19 cellular contexts compared by ENCODE assay signal in the genomic region with DNA sequence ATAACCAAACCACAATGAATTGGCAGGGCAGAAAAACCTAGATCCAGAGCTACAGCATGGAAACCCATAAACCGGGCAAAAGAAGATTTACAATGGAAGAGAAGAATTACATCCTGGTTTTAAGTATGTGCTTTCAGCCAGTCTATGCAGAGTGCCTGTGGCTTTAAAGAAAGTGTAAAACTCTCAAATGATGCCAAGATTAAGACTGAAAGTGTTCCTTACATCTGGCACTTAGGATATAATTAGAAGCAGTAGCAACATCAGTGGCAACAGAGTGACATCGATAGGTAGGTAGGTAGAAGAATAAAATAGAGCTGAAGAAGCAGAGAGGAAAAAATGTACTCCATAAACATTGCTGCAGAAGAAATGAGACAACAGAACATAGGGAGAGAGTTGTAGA.
DNase-seq lines count a peak whose midpoint lies in the region; ATAC-seq, FAIRE-seq and TF ChIP-seq lines count a peak whose summit lies in the region.
"Had no signal": no experiment of that assay in that cellular context is flagged by ENCODE, and none has a peak within 500 bp of the region (broad histone marks: within the 10 kb centered on the region; RNA-seq: fewer than 3 reads in every experiment).

No MANE protein-coding gene starts in this region.

- H3K79me2 ChIP-seq in HepG2 (ENCODE audit: insufficient read depth, low read length), result no peaks in the 10 kb centered on the region

- H3K36me3 ChIP-seq in HepG2 (replicated peaks in 1 of 2; ENCODE audit: control insufficient read depth in 1 of 2, insufficient read depth in 2 of 2, low read length in 2 of 2) (no peaks in the 10 kb centered on the region), right lobe of liver (no peaks in the 10 kb centered on the region)
- H3K36me3 ChIP-seq: BLaER1 had no signal

- ATAC-seq in Right ventricle myocardium superior (ENCODE audit: poor library complexity), result peak; percentile 31
- ATAC-seq in HepG2, result no peak
- no peak for ATAC-seq in right lobe of liver
- ATAC-seq: GM23338 had no signal

- TF ChIP-seq EP300 in HepG2 (IDR thresholded peaks at IDR 0.05; ENCODE audit: low read depth in 2 of 2, low read length in 2 of 2) (no peak), HepG2 (CRISPR knock-in tag; IDR thresholded peaks at IDR 0.05; ENCODE audit: borderline replicate concordance) (no peak)

- no peak overlapping the region for H3K9ac ChIP-seq in HepG2 (ENCODE audit: insufficient read depth, low read depth, low read length)
- H3K9ac ChIP-seq: BLaER1 had no signal

- TF ChIP-seq RAD21 in HepG2 (CRISPR knock-in tag; IDR thresholded peaks at IDR 0.05), result no peak

- no peak overlapping the region for H2AFZ ChIP-seq in HepG2 (ENCODE audit: low read length)
- H2AFZ ChIP-seq: GM23338 had no signal

- DNase-seq in Right ventricle myocardium superior (no peak), cardiac septum (ENCODE audit: low spot score) (no peak), HepG2 (ENCODE audit: low spot score) (no peak), right lobe of liver (no peak), left kidney (ENCODE audit: low read depth, low spot score) (peak; percentile 1), NCI-H82 treated with DMSO at 0.1 percent for 48 hours (lab: John Stamatoyannopoulos, UW; ENCODE audit: unreplicated experiment) (no peak), NCI-H2171 treated with DMSO at 0.1 percent for 48 hours (lab: John Stamatoyannopoulos, UW) (no peak)
- DNase-seq: 8988T; CD4-positive, alpha-beta memory T cell; DMS153; DMS79; GDM1; HCEC 1CT had no signal

- H3K4me1 ChIP-seq in HepG2 (ENCODE audit: insufficient read depth, low read length), result peaks cover 2% of the 10 kb centered on the region; the same call in 1 of the 2 replicates
- H3K4me1 ChIP-seq in right lobe of liver, result no peaks in the 10 kb centered on the region
- H3K4me1 ChIP-seq: BLaER1 had no signal

- H3K4me3 ChIP-seq in HepG2 (replicated peaks in 1 of 3; ENCODE audit: insufficient read depth in 1 of 3, low read depth in 2 of 3, low read length in 3 of 3) (no peak overlapping the region), right lobe of liver (no peak overlapping the region)
- H3K4me3 ChIP-seq: BLaER1, GM23338 had no signal

- FAIRE-seq in HepG2 (lab: Jason Lieb, UNC), result peak; percentile 32
- FAIRE-seq: GM12892, GM18507, H54 had no signal

- POLR2A ChIA-PET in HepG2 (lab: Yijun Ruan, JAX), result no interaction called here

- H4K20me1 ChIP-seq in HepG2 (ENCODE audit: insufficient read depth, low read length), result no peaks in the 10 kb centered on the region
- H4K20me1 ChIP-seq: BLaER1 had no signal

- WGBS in HepG2 (ENCODE audit: low lambda C conversion rate), result 98% methylated on average over 2 of the region's 2 CpGs
- WGBS in right lobe of liver (ENCODE audit: insufficient coverage, low coverage, low lambda C conversion rate, missing lambda C conversion rate), result 87% methylated on average over 2 of the region's 2 CpGs

- no peak for TF ChIP-seq CTCF in HepG2 (CRISPR knock-in tag; IDR thresholded peaks at IDR 0.05)
- TF ChIP-seq CTCF in right lobe of liver (IDR thresholded peaks at IDR 0.05), result no peak

- in situ Hi-C loops in HepG2 (cut with HindIII; ENCODE audit: extremely low pct_ligation_motif_present, low pct_unique_long_range_greater_than_20kb), result no loop called here

- CTCF ChIA-PET in HepG2 (lab: Yijun Ruan, JAX; ENCODE audit: low intra/inter-chr PET ratio, low total read pairs), result no interaction called here

- no peak overlapping the region for H3K4me2 ChIP-seq in HepG2 (ENCODE audit: low read depth, low read length)
- H3K4me2 ChIP-seq: BLaER1, GM23338 had no signal

- H3K9me3 ChIP-seq in HepG2 (ENCODE audit: low read length) (no peaks in the 10 kb centered on the region), right lobe of liver (no peaks in the 10 kb centered on the region)
- H3K9me3 ChIP-seq: BLaER1 had no signal

- H3K27me3 ChIP-seq in HepG2 (ENCODE audit: control insufficient read depth in 1 of 2, insufficient read depth in 2 of 2, low read length in 2 of 2) (no peaks in the 10 kb centered on the region), right lobe of liver (no peaks in the 10 kb centered on the region)
- H3K27me3 ChIP-seq: BLaER1 had no signal

- intact Hi-C loops in Right ventricle myocardium superior (cut with DNase I) (no loop called here), cardiac septum (cut with DNase I) (no loop called here), HepG2 (cut with micrococcal nuclease; ENCODE audit: unreplicated experiment) (no loop called here), right lobe of liver (cut with DNase I) (no loop called here)

- no TSS peak for BruUV-seq in HepG2 (replicated peaks; lab: Mats Ljungman, UMichigan)

- H3K27ac ChIP-seq in HepG2 (ENCODE audit: extremely low read length, insufficient read depth, low read length) (no peak overlapping the region), right lobe of liver (no peak overlapping the region)
- H3K27ac ChIP-seq: BLaER1, HL-60 had no signal

- TF ChIP-seq POLR2A in HepG2 (IDR thresholded peaks at IDR 0.05; ENCODE audit: insufficient read depth in 1 of 2, low read depth in 2 of 2, low read length in 2 of 2), result no peak
- TF ChIP-seq POLR2A in right lobe of liver (IDR thresholded peaks at IDR 0.05), result no peak

TF ChIP-seq in HepG2, 621 proteins besides CTCF, POLR2A, EP300 and RAD21 (continues in another document):
- no peak for TF ChIP-seq FOXA1 (IDR thresholded peaks at IDR 0.05)
- TF ChIP-seq FOXA1 (CRISPR knock-in tag; IDR thresholded peaks at IDR 0.05), result no peak
- no peak for TF ChIP-seq ZNF556 (CRISPR knock-in tag; IDR thresholded peaks at IDR 0.05; ENCODE audit: borderline replicate concordance)
- TF ChIP-seq PCBP2 (optimal IDR thresholded peaks at IDR 0.05; ENCODE audit: low read depth, low read length, poor library complexity, severe bottlenecking), result no peak
- TF ChIP-seq, protein P1, sequence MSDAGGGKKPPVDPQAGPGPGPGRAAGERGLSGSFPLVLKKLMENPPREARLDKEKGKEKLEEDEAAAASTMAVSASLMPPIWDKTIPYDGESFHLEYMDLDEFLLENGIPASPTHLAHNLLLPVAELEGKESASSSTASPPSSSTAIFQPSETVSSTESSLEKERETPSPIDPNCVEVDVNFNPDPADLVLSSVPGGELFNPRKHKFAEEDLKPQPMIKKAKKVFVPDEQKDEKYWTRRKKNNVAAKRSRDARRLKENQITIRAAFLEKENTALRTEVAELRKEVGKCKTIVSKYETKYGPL (CRISPR knock-in tag; IDR thresholded peaks at IDR 0.05), result no peak
- TF ChIP-seq SYNCRIP (IDR thresholded peaks at IDR 0.05; ENCODE audit: insufficient read depth, low read depth, low read length), result no peak
- TF ChIP-seq, protein P2, sequence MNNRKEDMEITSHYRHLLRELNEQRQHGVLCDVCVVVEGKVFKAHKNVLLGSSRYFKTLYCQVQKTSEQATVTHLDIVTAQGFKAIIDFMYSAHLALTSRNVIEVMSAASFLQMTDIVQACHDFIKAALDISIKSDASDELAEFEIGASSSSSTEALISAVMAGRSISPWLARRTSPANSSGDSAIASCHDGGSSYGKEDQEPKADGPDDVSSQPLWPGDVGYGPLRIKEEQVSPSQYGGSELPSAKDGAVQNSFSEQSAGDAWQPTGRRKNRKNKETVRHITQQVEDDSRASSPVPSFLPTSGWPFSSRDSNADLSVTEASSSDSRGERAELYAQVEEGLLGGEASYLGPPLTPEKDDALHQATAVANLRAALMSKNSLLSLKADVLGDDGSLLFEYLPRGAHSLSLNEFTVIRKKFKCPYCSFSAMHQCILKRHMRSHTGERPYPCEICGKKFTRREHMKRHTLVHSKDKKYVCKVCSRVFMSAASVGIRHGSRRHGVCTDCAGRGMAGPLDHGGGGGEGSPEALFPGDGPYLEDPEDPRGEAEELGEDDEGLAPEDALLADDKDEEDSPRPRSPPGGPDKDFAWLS (CRISPR knock-in tag; IDR thresholded peaks at IDR 0.05; ENCODE audit: borderline replicate concordance), result no peak
- no peak for TF ChIP-seq GATAD1 (CRISPR knock-in tag; IDR thresholded peaks at IDR 0.05)
- no peak for TF ChIP-seq ZFP36L2 (CRISPR knock-in tag; IDR thresholded peaks at IDR 0.05)
- TF ChIP-seq, protein P3, sequence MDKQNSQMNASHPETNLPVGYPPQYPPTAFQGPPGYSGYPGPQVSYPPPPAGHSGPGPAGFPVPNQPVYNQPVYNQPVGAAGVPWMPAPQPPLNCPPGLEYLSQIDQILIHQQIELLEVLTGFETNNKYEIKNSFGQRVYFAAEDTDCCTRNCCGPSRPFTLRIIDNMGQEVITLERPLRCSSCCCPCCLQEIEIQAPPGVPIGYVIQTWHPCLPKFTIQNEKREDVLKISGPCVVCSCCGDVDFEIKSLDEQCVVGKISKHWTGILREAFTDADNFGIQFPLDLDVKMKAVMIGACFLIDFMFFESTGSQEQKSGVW (CRISPR knock-in tag; IDR thresholded peaks at IDR 0.05; ENCODE audit: borderline replicate concordance), result no peak
- no peak for TF ChIP-seq MEF2D (CRISPR knock-in tag; IDR thresholded peaks at IDR 0.05)
- TF ChIP-seq ZBTB39 (CRISPR knock-in tag; IDR thresholded peaks at IDR 0.05), result no peak
- no peak for TF ChIP-seq YEATS4 (CRISPR knock-in tag; IDR thresholded peaks at IDR 0.05; ENCODE audit: borderline replicate concordance)
- no peak for TF ChIP-seq ELF3 (CRISPR knock-in tag; IDR thresholded peaks at IDR 0.05)
- TF ChIP-seq ZNF124 (CRISPR knock-in tag; IDR thresholded peaks at IDR 0.05), result no peak
